In genomic region chr2:173858297-173858731, GRCh38 we compare ENCODE assay signal across 1 cellular context.
TF ChIP-seq lines count a peak whose summit lies in the region.

No MANE protein-coding gene starts in this region.

TF ChIP-seq in WTC11, 78 proteins besides CTCF, POLR2A, EP300 and RAD21 (continued from another document):
- TF ChIP-seq, protein P1, sequence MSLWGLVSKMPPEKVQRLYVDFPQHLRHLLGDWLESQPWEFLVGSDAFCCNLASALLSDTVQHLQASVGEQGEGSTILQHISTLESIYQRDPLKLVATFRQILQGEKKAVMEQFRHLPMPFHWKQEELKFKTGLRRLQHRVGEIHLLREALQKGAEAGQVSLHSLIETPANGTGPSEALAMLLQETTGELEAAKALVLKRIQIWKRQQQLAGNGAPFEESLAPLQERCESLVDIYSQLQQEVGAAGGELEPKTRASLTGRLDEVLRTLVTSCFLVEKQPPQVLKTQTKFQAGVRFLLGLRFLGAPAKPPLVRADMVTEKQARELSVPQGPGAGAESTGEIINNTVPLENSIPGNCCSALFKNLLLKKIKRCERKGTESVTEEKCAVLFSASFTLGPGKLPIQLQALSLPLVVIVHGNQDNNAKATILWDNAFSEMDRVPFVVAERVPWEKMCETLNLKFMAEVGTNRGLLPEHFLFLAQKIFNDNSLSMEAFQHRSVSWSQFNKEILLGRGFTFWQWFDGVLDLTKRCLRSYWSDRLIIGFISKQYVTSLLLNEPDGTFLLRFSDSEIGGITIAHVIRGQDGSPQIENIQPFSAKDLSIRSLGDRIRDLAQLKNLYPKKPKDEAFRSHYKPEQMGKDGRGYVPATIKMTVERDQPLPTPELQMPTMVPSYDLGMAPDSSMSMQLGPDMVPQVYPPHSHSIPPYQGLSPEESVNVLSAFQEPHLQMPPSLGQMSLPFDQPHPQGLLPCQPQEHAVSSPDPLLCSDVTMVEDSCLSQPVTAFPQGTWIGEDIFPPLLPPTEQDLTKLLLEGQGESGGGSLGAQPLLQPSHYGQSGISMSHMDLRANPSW (CRISPR knock-in tag; conservative IDR thresholded peaks at IDR 0.05; ENCODE audit: low read depth) = no peak
TF ChIP-seq in WTC11: peak in this region for 0.
